1 cellular context compared by ENCODE assay signal in the genomic region with DNA sequence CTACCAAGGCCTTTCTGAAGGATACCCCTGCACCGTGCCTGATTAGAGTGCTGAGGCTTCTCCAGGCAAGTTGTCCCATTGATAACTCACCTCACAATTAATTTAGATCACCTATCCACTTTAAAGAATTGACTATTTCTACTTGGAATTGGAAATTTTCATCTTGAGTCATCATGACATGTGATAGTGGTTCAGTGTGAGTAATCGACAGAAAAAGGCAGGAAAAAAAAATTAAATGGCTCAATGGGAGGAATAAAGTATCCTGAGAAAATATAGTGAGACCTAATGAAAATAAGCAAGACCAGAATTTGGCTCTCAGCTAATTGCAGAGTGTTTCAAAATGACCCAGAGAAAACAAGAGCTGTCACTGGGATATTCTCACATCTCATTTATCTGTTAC.
TF ChIP-seq lines count a peak whose summit lies in the region.

No MANE protein-coding gene starts in this region.

TF ChIP-seq in SK-N-SH treated with all-trans-retinoic acid at 6 μM for 48 hours, 23 proteins besides CTCF, POLR2A, EP300 and RAD21 (continued from another document):
- TF ChIP-seq ESRRG (CRISPR knock-in tag; IDR thresholded peaks at IDR 0.05) (no peak), RARB (CRISPR knock-in tag; IDR thresholded peaks at IDR 0.05) (no peak), POU6F1 (CRISPR knock-in tag; IDR thresholded peaks at IDR 0.05; ENCODE audit: borderline replicate concordance, low read depth) (no peak), ZFP3 (CRISPR knock-in tag; IDR thresholded peaks at IDR 0.05) (no peak), ZNF8 (CRISPR knock-in tag; IDR thresholded peaks at IDR 0.05) (no peak), TOX (CRISPR knock-in tag; IDR thresholded peaks at IDR 0.05; ENCODE audit: borderline replicate concordance) (no peak), ZNF565 (CRISPR knock-in tag; conservative IDR thresholded peaks at IDR 0.05; ENCODE audit: low read depth) (no peak), OSR1 (CRISPR knock-in tag; IDR thresholded peaks at IDR 0.05) (no peak), TCF4 (CRISPR knock-in tag; IDR thresholded peaks at IDR 0.05; ENCODE audit: borderline replicate concordance) (no peak), GLIS3 (CRISPR knock-in tag; IDR thresholded peaks at IDR 0.05) (no peak), CSDC2 (CRISPR knock-in tag; IDR thresholded peaks at IDR 0.05) (no peak)
TF ChIP-seq in SK-N-SH treated with all-trans-retinoic acid at 6 μM for 48 hours: peak in this region for 0.
